Comparison of ENCODE assay signal across 26 cellular contexts in the genomic region with DNA sequence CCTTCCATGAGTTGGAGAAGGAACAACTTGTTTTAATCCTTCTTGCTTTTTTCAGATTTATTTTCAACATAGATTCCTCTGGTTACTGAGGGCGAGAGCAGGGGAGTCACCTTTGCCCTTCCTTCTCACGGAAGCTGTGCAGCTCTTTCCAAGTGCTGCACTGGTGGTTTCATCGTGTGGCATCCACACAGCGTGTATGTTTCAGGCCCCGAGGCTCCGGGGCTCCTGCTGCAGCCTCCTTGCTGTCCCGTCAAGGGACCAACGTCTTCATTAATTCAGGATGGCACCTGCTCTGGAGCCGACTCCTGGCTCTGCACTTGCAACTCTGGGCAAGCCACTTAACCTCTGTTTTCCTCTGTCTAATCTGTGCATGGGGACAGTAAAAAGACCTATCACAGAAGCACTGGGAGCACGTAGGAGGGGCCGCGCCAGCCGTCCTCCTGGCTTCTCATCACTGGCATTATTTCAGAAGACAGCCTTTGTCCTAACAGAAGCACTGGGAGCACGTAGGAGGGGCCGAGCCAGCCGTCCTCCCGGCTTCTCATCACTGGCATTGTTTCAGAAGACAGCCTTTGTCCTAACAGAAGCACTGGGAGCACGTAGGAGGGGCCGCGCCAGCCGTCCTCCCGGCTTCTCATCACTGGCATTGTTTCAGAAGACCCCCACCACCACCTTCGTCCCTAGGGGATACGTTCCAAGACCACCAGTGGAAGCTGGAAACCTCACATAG.
A peak's percentile ranks its signal among the peaks of the same experiment; 100 is the strongest.
DNase-seq lines count a peak whose midpoint lies in the region; ATAC-seq and TF ChIP-seq lines count a peak whose summit lies in the region.
"Had no signal": no experiment of that assay in that cellular context is flagged by ENCODE, and none has a peak within 500 bp of the region (broad histone marks: within the 10 kb centered on the region; RNA-seq: fewer than 3 reads in every experiment).

No MANE protein-coding gene starts in this region.

- 57 to 70% (median 63%) methylated on average over 24 of the region's 24 CpGs for WGBS in psoas muscle, 3 donors

- H3K27me3 ChIP-seq in RWPE2 (ENCODE audit: insufficient read depth, poor library complexity, severe bottlenecking) = peaks cover 49% of the 10 kb centered on the region
- H3K27me3 ChIP-seq in left ventricle myocardium inferior (ENCODE audit: low read depth) = peaks cover 67% of the 10 kb centered on the region
- peaks cover 0 to 59% (median 18%) of the 10 kb centered on the region in 3 donors for H3K27me3 ChIP-seq in psoas muscle (ENCODE audit: insufficient read depth in 3 of 3, low read length in 2 of 3)
- H3K27me3 ChIP-seq: ovary, upper lobe of left lung had no signal

- intact Hi-C loops in left ventricle myocardium inferior (cut with micrococcal nuclease) = no loop called here
- intact Hi-C loops in psoas muscle (cut with DNase I) = no loop called here

- H3K9me3 ChIP-seq in RWPE2 (ENCODE audit: severe bottlenecking) (peaks cover 3% of the 10 kb centered on the region), left ventricle myocardium inferior (replicated peaks) (peaks cover 35% of the 10 kb centered on the region), psoas muscle (no peaks in the 10 kb centered on the region)
- H3K9me3 ChIP-seq: upper lobe of left lung had no signal

- ATAC-seq in RWPE2 (ENCODE audit: low read depth) (peak; percentile 42; the same call in 2 of the 3 replicates), psoas muscle (peak in 1 of 4 donors; percentile 48)
- ATAC-seq in activated naive CD4-positive, alpha-beta T cell treated with anti-CD3 and anti-CD28 coated beads, Interleukin-2, amount 50 U/mL, for 72 hours = no peak
- ATAC-seq: GM23338; left colon; naive thymus-derived CD4-positive, alpha-beta T cell had no signal

- TF ChIP-seq CTCF in RWPE2 (IDR thresholded peaks at IDR 0.05; ENCODE audit: poor library complexity, severe bottlenecking) = no peak
- TF ChIP-seq CTCF in left ventricle myocardium inferior (IDR thresholded peaks at IDR 0.05; ENCODE audit: borderline replicate concordance) = no peak
- no peak for TF ChIP-seq CTCF in psoas muscle (IDR thresholded peaks at IDR 0.05)

- H3K36me3 ChIP-seq in RWPE2 (ENCODE audit: low read depth) (no peaks in the 10 kb centered on the region), left ventricle myocardium inferior (no peaks in the 10 kb centered on the region), psoas muscle (ENCODE audit: insufficient read depth in 1 of 2, low read depth in 1 of 2) (no peaks in the 10 kb centered on the region)
- H3K36me3 ChIP-seq: ascending aorta, ovary, upper lobe of left lung had no signal

- H3K4me1 ChIP-seq in RWPE2 (ENCODE audit: insufficient read depth, poor library complexity, severe bottlenecking) (no peaks in the 10 kb centered on the region), left ventricle myocardium inferior (peaks cover 5% of the 10 kb centered on the region), psoas muscle (no peaks in the 10 kb centered on the region)
- H3K4me1 ChIP-seq: ascending aorta, Caco-2 had no signal

- DNase-seq in ELF-1 (ENCODE audit: low read depth, low spot score) (peak; percentile 25), RWPE2 (ENCODE audit: low spot score) (no peak), left ventricle myocardium inferior (peak; percentile 38), psoas muscle (peak; percentile 4 to 61), NCI-H345 (lab: John Stamatoyannopoulos, UW) (no peak), NOMO-1 treated with dmso at 0.1 percent for 144 hours (lab: John Stamatoyannopoulos, UW; ENCODE audit: unreplicated experiment) (no peak)
- DNase-seq in activated naive CD4-positive, alpha-beta T cell treated with anti-CD3 and anti-CD28 coated beads, Interleukin-2, amount 50 U/mL, for 72 hours (ENCODE audit: low spot score in 2 of 2) = no peak
- DNase-seq: ACHN; activated B cell treated with CpG ODN at 0.5 μM for 24 hours; activated CD4-positive, alpha-beta T cell treated with anti-CD3 and anti-CD28 coated beads, Interleukin-2, amount 50 U/mL, for 4 hours; C1 segment of cervical spinal cord; Caco-2; DMS79; left colon; MM.1S; naive thymus-derived CD4-positive, alpha-beta T cell; NCI-H146; NCI-H526; stimulated activated CD8-positive, alpha-beta memory T cell treated with anti-CD3 and anti-CD28 coated beads, Interleukin-4, amount 100 ng/mL, for 48 hours; SW 1271 had no signal

- H3K4me3 ChIP-seq in RWPE2 (ENCODE audit: severe bottlenecking) (no peak overlapping the region), left ventricle myocardium inferior (no peak overlapping the region), psoas muscle (no peak overlapping the region)
- H3K4me3 ChIP-seq: ascending aorta, GM23338, ovary, upper lobe of left lung had no signal

- peaks cover 0 to 13% of the 10 kb centered on the region in 2 donors for H3K36me3 Mint-ChIP-seq in activated naive CD4-positive, alpha-beta T cell treated with anti-CD3 and anti-CD28 coated beads, Interleukin-2, amount 50 U/mL, for 72 hours
- H3K36me3 Mint-ChIP-seq: activated naive CD8-positive, alpha-beta T cell had no signal

- no peak overlapping the region for H3K27ac ChIP-seq in RWPE2 (ENCODE audit: poor library complexity, severe bottlenecking)
- peak overlapping the region; percentile 21 for H3K27ac ChIP-seq in left ventricle myocardium inferior (replicated peaks)
- H3K27ac ChIP-seq in psoas muscle = no peak overlapping the region
- H3K27ac ChIP-seq: ascending aorta, ovary, upper lobe of left lung had no signal

- H3K9me3 Mint-ChIP-seq in activated naive CD4-positive, alpha-beta T cell treated with anti-CD3 and anti-CD28 coated beads, Interleukin-2, amount 50 U/mL, for 72 hours = peaks cover 5 to 12% of the 10 kb centered on the region in 2 donors
- H3K9me3 Mint-ChIP-seq: central memory CD8-positive, alpha-beta T cell had no signal

- no peak overlapping the region for H3K27ac Mint-ChIP-seq in activated naive CD4-positive, alpha-beta T cell treated with anti-CD3 and anti-CD28 coated beads, Interleukin-2, amount 50 U/mL, for 72 hours
- H3K27ac Mint-ChIP-seq: activated B cell treated with CpG ODN at 0.5 μM for 24 hours; activated naive CD8-positive, alpha-beta T cell; GM23338; naive thymus-derived CD4-positive, alpha-beta T cell had no signal

Comparison
In these comparisons a context has a peak if more than half of its experiments do, and no peak if none do; other contexts are left out.
1. DNase-seq: peak in ELF-1 (single experiment), left ventricle myocardium inferior (single experiment) and psoas muscle (2 of 2); none in RWPE2 (single experiment), NCI-H345 (single experiment), activated naive CD4-positive, alpha-beta T cell treated with anti-CD3 and anti-CD28 coated beads, Interleukin-2, amount 50 U/mL, for 72 hours (0 of 2) and NOMO-1 treated with dmso at 0.1 percent for 144 hours (single experiment).